In genomic region chr1:222643937-222644648, GRCh38 we compare ENCODE assay signal across 8 cellular contexts. TPM values are rescaled to one million over a fixed set of nuclear protein-coding genes. Genes with fewer than 3 reads are reported as not detected.
A peak's percentile ranks its signal among the peaks of the same experiment; 100 is the strongest.
DNase-seq lines count a peak whose midpoint lies in the region; ATAC-seq and TF ChIP-seq lines count a peak whose summit lies in the region.

No MANE protein-coding gene starts in this region.

- H3K36me3 Mint-ChIP-seq in natural killer cell treated with Interleukin-12 subunit alpha and Interleukin-12 subunit beta and Interleukin-15 and Interleukin-18, amount 100 ng/mL, for 72 hours = peaks cover 3% of the 10 kb centered on the region

- H3K9me3 Mint-ChIP-seq in natural killer cell treated with Interleukin-12 subunit alpha and Interleukin-12 subunit beta and Interleukin-15 and Interleukin-18, amount 100 ng/mL, for 72 hours = no peaks in the 10 kb centered on the region

- no peaks in the 10 kb centered on the region for H3K27me3 ChIP-seq in HAP-1 (ENCODE audit: low read depth)
- no peaks in the 10 kb centered on the region for H3K27me3 ChIP-seq in MG63

- peaks cover 13% of the 10 kb centered on the region in 2 donors for H3K4me1 Mint-ChIP-seq in natural killer cell treated with Interleukin-12 subunit alpha and Interleukin-12 subunit beta and Interleukin-15 and Interleukin-18, amount 100 ng/mL, for 72 hours (ENCODE audit: low read depth in 2 of 2)

- no peak for TF ChIP-seq CTCF in fibroblast of the aortic adventitia (IDR thresholded peaks at IDR 0.05; ENCODE audit: insufficient read depth, low read length)

- peak overlapping the region; percentile 96 to 99 for H3K27ac Mint-ChIP-seq in natural killer cell treated with Interleukin-12 subunit alpha and Interleukin-12 subunit beta and Interleukin-15 and Interleukin-18, amount 100 ng/mL, for 72 hours

- H3K4me1 ChIP-seq in HAP-1 = peaks cover 5% of the 10 kb centered on the region; the same call in 1 of the 2 replicates

- H3K4me3 ChIP-seq in HAP-1 (peak overlapping the region; percentile 85), MG63 (peak overlapping the region; percentile 90), fibroblast of the aortic adventitia (ENCODE audit: low read depth, low read length) (peak overlapping the region; percentile 93)

- H3K36me3 ChIP-seq in HAP-1 (replicated peaks) = peaks cover 11% of the 10 kb centered on the region; the same call in 1 of the 2 replicates
- H3K36me3 ChIP-seq in MG63 = peaks cover 19% of the 10 kb centered on the region

- H3K9me3 ChIP-seq in HAP-1 = no peaks in the 10 kb centered on the region
- H3K9me3 ChIP-seq in MG63 = no peaks in the 10 kb centered on the region

- DNase-seq in G401 (ENCODE audit: low spot score) (peak; percentile 97), HAP-1 (ENCODE audit: low spot score in 2 of 2) (peak; percentile 94 to 98), MG63 (peak; percentile 100), SHP77 (lab: John Stamatoyannopoulos, UW) (peak; percentile 95 to 96), activated gamma-delta T cell (lab: John Stamatoyannopoulos, UW) (peak; percentile 95), fibroblast of the aortic adventitia (ENCODE audit: low read depth) (peak; percentile 98)
- DNase-seq in natural killer cell treated with Interleukin-12 subunit alpha and Interleukin-12 subunit beta and Interleukin-15 and Interleukin-18, amount 100 ng/mL, for 72 hours (ENCODE audit: low spot score) = peak; percentile 99
- peak; percentile 98 for DNase-seq in stimulated activated naive CD4-positive, alpha-beta T cell treated with Interleukin-2 at 50 U/mL for 16 hours (lab: John Stamatoyannopoulos, UW)

- H3K4me3 Mint-ChIP-seq in natural killer cell treated with Interleukin-12 subunit alpha and Interleukin-12 subunit beta and Interleukin-15 and Interleukin-18, amount 100 ng/mL, for 72 hours = peak overlapping the region; percentile 86

- ATAC-seq in natural killer cell treated with Interleukin-12 subunit alpha and Interleukin-12 subunit beta and Interleukin-15 and Interleukin-18, amount 100 ng/mL, for 72 hours = peak; percentile 99 to 100

- no peaks in the 10 kb centered on the region for H3K27me3 Mint-ChIP-seq in natural killer cell treated with Interleukin-12 subunit alpha and Interleukin-12 subunit beta and Interleukin-15 and Interleukin-18, amount 100 ng/mL, for 72 hours

- in situ Hi-C loops in G401 (cut with HindIII; ENCODE audit: low sequenced_read_pairs) (no loop called here), HAP-1 (cut with MboI; ENCODE audit: low sequenced_read_pairs) (loop anchor here (10.0 to 25.0 kb wide), 2 partner anchors 71 to 443 kb away; partner anchors contain the start of genes AIDA and BROX)

RNA-seq across cellular contexts. Expression of gene MIA3, which starts 26.2 kb away (rescaled TPM):
- total RNA-seq in G401 (2014; rRNA removed; shearing (Covaris generic)) = 8.1 and 14.8 TPM in 2 replicates
- 18.2 and 22.4 TPM in 2 replicates for total RNA-seq in MG63 (2014; rRNA removed; shearing (Covaris generic); ENCODE audit: low replicate concordance)
- total RNA-seq in fibroblast of the aortic adventitia (ENCODE audit: low replicate concordance) = 61.5 and 81.0 TPM in 2 replicates
- total RNA-seq in natural killer cell treated with Interleukin-12 subunit alpha and Interleukin-12 subunit beta and Interleukin-15 and Interleukin-18, amount 100 ng/mL, for 72 hours = 10 to 100 TPM; 41.0 to 43.6 TPM

RNA-seq across cellular contexts. Expression of gene TAF1A, which starts 54.4 kb away (rescaled TPM):
- 3.1 and 18.4 TPM in 2 replicates for total RNA-seq in G401 (2014; rRNA removed; shearing (Covaris generic))
- total RNA-seq in MG63 (2014; rRNA removed; shearing (Covaris generic); ENCODE audit: low replicate concordance) = 9.7 and 17.2 TPM in 2 replicates
- total RNA-seq in fibroblast of the aortic adventitia (ENCODE audit: low replicate concordance) = 11.8 and 16.5 TPM in 2 replicates
- 10 to 100 TPM; 13.3 to 27.6 TPM for total RNA-seq in natural killer cell treated with Interleukin-12 subunit alpha and Interleukin-12 subunit beta and Interleukin-15 and Interleukin-18, amount 100 ng/mL, for 72 hours

Comparison
In these comparisons a context has a peak if more than half of its experiments do, and no peak if none do; other contexts are left out.
1. Peak in every context shown above with its lines: DNase-seq, ATAC-seq and H3K4me3 ChIP-seq.